In the genomic region with DNA sequence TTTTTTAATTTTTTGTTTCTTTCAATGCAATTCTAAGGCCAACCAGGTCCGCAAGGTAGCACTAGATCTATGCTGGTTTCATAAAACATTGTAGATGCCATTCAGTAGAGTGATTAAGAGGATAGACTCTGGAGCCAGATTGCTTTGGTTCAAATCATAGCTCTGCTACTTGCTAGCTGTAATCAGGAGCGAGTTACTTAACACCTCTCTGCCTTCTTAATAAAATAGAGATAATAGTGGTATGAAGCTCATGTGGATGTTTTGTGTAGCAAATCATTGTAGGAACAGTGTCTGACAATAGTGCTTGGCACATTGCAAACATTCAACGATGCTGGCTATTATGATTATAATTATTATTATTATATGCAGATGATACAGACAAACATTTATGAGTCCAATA, we compare ENCODE assay signal across 16 cellular contexts.
A peak's percentile ranks its signal among the peaks of the same experiment; 100 is the strongest.
DNase-seq lines count a peak whose midpoint lies in the region; ATAC-seq and TF ChIP-seq lines count a peak whose summit lies in the region.
"Had no signal": no experiment of that assay in that cellular context is flagged by ENCODE, and none has a peak within 500 bp of the region (broad histone marks: within the 10 kb centered on the region; RNA-seq: fewer than 3 reads in every experiment).

No MANE protein-coding gene starts in this region.

- no peak for TF ChIP-seq POLR2A in heart left ventricle (IDR thresholded peaks at IDR 0.05)

- H3K36me3 ChIP-seq in heart left ventricle, result peaks cover 0 to 37% (median 13%) of the 10 kb centered on the region in 9 donors
- H3K36me3 ChIP-seq in heart right ventricle, result peaks cover 0 to 39% (median 10%) of the 10 kb centered on the region in 9 donors

- H3K27me3 ChIP-seq in heart left ventricle, result no peaks in the 10 kb centered on the region
- H3K27me3 ChIP-seq in heart right ventricle, result no peaks in the 10 kb centered on the region

- intact Hi-C loops in heart left ventricle (cut with DNase I), result loop anchor here in 1 of 10 donors (10.0 kb wide), 1 partner anchor 243 kb away; no protein-coding TSS in a partner anchor
- intact Hi-C loops in heart right ventricle (cut with DNase I), result no loop called here
- intact Hi-C loops in left ventricle myocardium superior (cut with micrococcal nuclease), result no loop called here

- H3K4me1 ChIP-seq in heart left ventricle (peaks cover 0 to 46% (median 6%) of the 10 kb centered on the region in 12 donors), heart right ventricle (peaks cover 0 to 40% (median 0%) of the 10 kb centered on the region in 9 donors)
- H3K4me1 ChIP-seq: Caco-2 had no signal

- H3K27ac ChIP-seq in heart left ventricle, result peak overlapping the region in 2 of 12 donors; percentile 13 to 17
- peak overlapping the region in 1 of 10 donors; percentile 8 for H3K27ac ChIP-seq in heart right ventricle
- H3K27ac ChIP-seq: GM23248 had no signal

- H3K4me3 ChIP-seq in heart left ventricle, result no peak overlapping the region
- H3K4me3 ChIP-seq in heart right ventricle, result no peak overlapping the region
- H3K4me3 ChIP-seq: GM12878, GM23248 had no signal

- TF ChIP-seq CTCF in heart left ventricle (IDR thresholded peaks at IDR 0.05) (no peak), heart right ventricle (IDR thresholded peaks at IDR 0.05) (no peak)

- H3K9me3 ChIP-seq in heart left ventricle, result peaks cover 0 to 15% (median 0%) of the 10 kb centered on the region in 12 donors
- peaks cover 0 to 13% (median 3%) of the 10 kb centered on the region in 11 donors for H3K9me3 ChIP-seq in heart right ventricle
- H3K9me3 ChIP-seq: Caco-2 had no signal

- 48 to 53% (median 49%) methylated on average over 3 of the region's 3 CpGs for WGBS in heart left ventricle, 4 donors
- WGBS in heart right ventricle, 2 donors, result 44 to 53% methylated on average over 3 of the region's 3 CpGs

- DNase-seq in heart left ventricle (no peak), heart right ventricle (no peak), left ventricle myocardium superior (no peak), NCI-H2081 (lab: John Stamatoyannopoulos, UW) (no peak), DMS153 (lab: John Stamatoyannopoulos, UW) (no peak), COLO668 (lab: John Stamatoyannopoulos, UW; ENCODE audit: unreplicated experiment) (no peak)
- DNase-seq: C1 segment of cervical spinal cord; Caco-2; CD4-positive, alpha-beta memory T cell; DMS79; EL; GDM1; GM23248; H7 had no signal

- ATAC-seq in heart left ventricle, result peak in 3 of 4 donors; percentile 26 to 50 (median 35)
- ATAC-seq in heart right ventricle, result peak in 6 of 8 donors; percentile 24 to 71 (median 40)
- peak; percentile 65 for ATAC-seq in left ventricle myocardium superior
- ATAC-seq: GM12878, HCT116 had no signal
